Comparison of ENCODE assay signal across 11 cellular contexts in genomic region chr18:55195863-55196262, GRCh38.
"Had no signal": no experiment of that assay in that cellular context is flagged by ENCODE, and none has a peak within 500 bp of the region (broad histone marks: within the 10 kb centered on the region; RNA-seq: fewer than 3 reads in every experiment).

No MANE protein-coding gene starts in this region.

- DNase-seq: GM23248, GOT3, H7, H9, HCEC 1CT, HFFc6 had no signal

- H3K27ac ChIP-seq: GM23248 had no signal

- H3K4me1 Mint-ChIP-seq: H9 had no signal

- ATAC-seq: GM23338, HCT116 had no signal

- H3K4me3 ChIP-seq: GM23248, GM23338, HAP-1 had no signal

- H3K4me3 Mint-ChIP-seq: GM23338, H9, HFFc6 had no signal

- H3K36me3 ChIP-seq: HAP-1 had no signal

- H3K27ac Mint-ChIP-seq: GM23338, HFFc6 had no signal

- H3K9me3 Mint-ChIP-seq: GM23338, H9, HFFc6 had no signal

- H2AFZ ChIP-seq: GM23248, GM23338 had no signal

- H3K4me2 ChIP-seq: GM23338 had no signal

- FAIRE-seq: H1, H54 had no signal

- H3K9ac ChIP-seq: GM23248 had no signal

- H3K4me1 ChIP-seq: HAP-1 had no signal

- H3K9me3 ChIP-seq: HAP-1 had no signal
